ENCODE assay signal across 9 cellular contexts in the genomic region with DNA sequence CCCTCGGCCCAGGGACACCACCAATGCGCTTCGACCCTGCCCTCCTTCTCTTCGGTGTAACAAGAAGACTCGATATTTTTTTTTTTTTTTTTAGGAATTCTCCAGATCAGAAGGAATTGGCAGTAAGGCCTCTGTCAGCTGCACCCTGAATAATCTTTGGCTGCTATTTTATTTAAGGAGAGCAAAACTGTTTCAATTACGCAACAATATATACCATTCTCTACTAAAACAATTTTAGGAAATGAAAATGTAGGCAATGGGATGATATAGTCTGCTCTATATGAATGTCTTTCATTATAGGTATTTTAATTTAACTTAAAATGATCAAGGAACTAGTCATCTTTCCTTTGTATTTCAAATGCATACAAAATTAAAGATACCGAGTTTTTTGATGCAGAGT. TPM values are rescaled to one million over a fixed set of nuclear protein-coding genes. Genes with fewer than 3 reads are reported as not detected.
DNase-seq lines count a peak whose midpoint lies in the region; ATAC-seq and TF ChIP-seq lines count a peak whose summit lies in the region.
"Had no signal": no experiment of that assay in that cellular context is flagged by ENCODE, and none has a peak within 500 bp of the region (broad histone marks: within the 10 kb centered on the region; RNA-seq: fewer than 3 reads in every experiment).

No MANE protein-coding gene starts in this region.

- peak overlapping the region; percentile 67 for H3K27ac Mint-ChIP-seq in stimulated activated naive CD8-positive, alpha-beta T cell treated with anti-CD3 and anti-CD28 coated beads, Interleukin-15, Interleukin-2, amounts not matched to agents 100 ng/mL and 50 ng/mL, for 24 hours
- peak overlapping the region; percentile 99 to 100 (median 99) for H3K27ac Mint-ChIP-seq in nephron

- DNase-seq in stimulated activated naive CD8-positive, alpha-beta T cell treated with anti-CD3 and anti-CD28 coated beads, Interleukin-15, Interleukin-2, amounts not matched to agents 100 U/mL and 50 U/mL, for 24 hours: no peak
- no peak for DNase-seq in vagina (ENCODE audit: extremely low spot score in 2 of 2)
- no peak for DNase-seq in nucleus accumbens (lab: John Stamatoyannopoulos, UW)
- no peak for DNase-seq in stimulated activated CD8-positive, alpha-beta memory T cell treated with anti-CD3 and anti-CD28 coated beads, Interleukin-4, amount 100 ng/mL, for 48 hours

- H3K36me3 ChIP-seq in vagina: no peaks in the 10 kb centered on the region

- no peak for TF ChIP-seq CTCF in nephron (IDR thresholded peaks at IDR 0.05; ENCODE audit: unreplicated experiment in 3 of 3)
- TF ChIP-seq CTCF in vagina (IDR thresholded peaks at IDR 0.05): no peak

- no peak for ATAC-seq in stimulated activated naive CD8-positive, alpha-beta T cell treated with anti-CD3 and anti-CD28 coated beads, Interleukin-15, Interleukin-2, amounts not matched to agents 100 U/mL and 50 U/mL, for 24 hours
- no peak for ATAC-seq in GM19397 (IDR thresholded peaks at IDR 0.05; ENCODE audit: unreplicated experiment)

- H3K4me3 ChIP-seq in vagina: peak overlapping the region in 1 of 2 donors; percentile 41

- H3K9me3 Mint-ChIP-seq in stimulated activated naive CD8-positive, alpha-beta T cell treated with anti-CD3 and anti-CD28 coated beads, Interleukin-15, Interleukin-2, amounts not matched to agents 100 ng/mL and 50 ng/mL, for 24 hours: no peaks in the 10 kb centered on the region
- H3K9me3 Mint-ChIP-seq in nephron: no peaks in the 10 kb centered on the region

- no peaks in the 10 kb centered on the region for H3K27me3 Mint-ChIP-seq in stimulated activated naive CD8-positive, alpha-beta T cell treated with anti-CD3 and anti-CD28 coated beads, Interleukin-15, Interleukin-2, amounts not matched to agents 100 ng/mL and 50 ng/mL, for 24 hours
- H3K27me3 Mint-ChIP-seq in nephron (ENCODE audit: low read depth): no peaks in the 10 kb centered on the region

- no peaks in the 10 kb centered on the region for H3K9me3 ChIP-seq in vagina

- intact Hi-C loops in vagina (cut with DNase I): no loop called here

- H3K27ac ChIP-seq in cingulate gyrus (ENCODE audit: low read depth, low read length) (peak overlapping the region; percentile 92), vagina (peak overlapping the region; percentile 92)

- H3K4me1 ChIP-seq in vagina: peaks cover 25% of the 10 kb centered on the region

- no peaks in the 10 kb centered on the region for H3K36me3 Mint-ChIP-seq in stimulated activated naive CD8-positive, alpha-beta T cell treated with anti-CD3 and anti-CD28 coated beads, Interleukin-15, Interleukin-2, amounts not matched to agents 100 ng/mL and 50 ng/mL, for 24 hours (ENCODE audit: low read depth)
- peaks cover 3% of the 10 kb centered on the region for H3K36me3 Mint-ChIP-seq in nephron (ENCODE audit: low read depth)

- peak overlapping the region; percentile 72 for H3K4me3 Mint-ChIP-seq in stimulated activated naive CD8-positive, alpha-beta T cell treated with anti-CD3 and anti-CD28 coated beads, Interleukin-15, Interleukin-2, amounts not matched to agents 100 ng/mL and 50 ng/mL, for 24 hours
- peak overlapping the region; percentile 84 to 86 (median 85) for H3K4me3 Mint-ChIP-seq in nephron

- H3K27me3 ChIP-seq in vagina: no peaks in the 10 kb centered on the region

- H3K4me1 Mint-ChIP-seq in stimulated activated naive CD8-positive, alpha-beta T cell treated with anti-CD3 and anti-CD28 coated beads, Interleukin-15, Interleukin-2, amounts not matched to agents 100 ng/mL and 50 ng/mL, for 24 hours (ENCODE audit: low read depth): peaks cover 23% of the 10 kb centered on the region
- H3K4me1 Mint-ChIP-seq in nephron: peaks cover 33% of the 10 kb centered on the region

- TF ChIP-seq POLR2A in vagina (IDR thresholded peaks at IDR 0.05): no peak

RNA-seq across cellular contexts. Expression of gene ZCCHC3, which starts 13.3 kb away (rescaled TPM):
- total RNA-seq in vagina: 13.8 TPM

RNA-seq across cellular contexts. Expression of gene SOX12, which starts 14.7 kb away (rescaled TPM):
- total RNA-seq in vagina: 4.4 TPM

RNA-seq across cellular contexts. Expression of gene C20orf96, which starts 20.1 kb away (rescaled TPM):
- 2.7 TPM for total RNA-seq in vagina

RNA-seq across cellular contexts. Expression of gene NRSN2, which starts 36.3 kb away (rescaled TPM):
- total RNA-seq in vagina: 21.6 TPM

RNA-seq across cellular contexts. Expression of gene DEFB132, which starts 53.1 kb away (rescaled TPM):
- not detected for total RNA-seq in vagina
- total RNA-seq: kidney epithelial cell had no signal
